8 cellular contexts compared by ENCODE assay signal in genomic region chr5:10701567-10702039, GRCh38. TPM values are rescaled to one million over a fixed set of nuclear protein-coding genes. Genes with fewer than 3 reads are reported as not detected.
A peak's percentile ranks its signal among the peaks of the same experiment; 100 is the strongest.
DNase-seq lines count a peak whose midpoint lies in the region; ATAC-seq and TF ChIP-seq lines count a peak whose summit lies in the region.

No MANE protein-coding gene starts in this region.

- H3K9me3 ChIP-seq in mucosa of descending colon: no peaks in the 10 kb centered on the region

- DNase-seq in Calu3: peak; percentile 50
- peak; percentile 60 for DNase-seq in HFFc6
- DNase-seq in SK-MEL-5 (ENCODE audit: low read depth, low spot score): peak; percentile 77
- peak; percentile 69 for DNase-seq in endothelial cell (ENCODE audit: low spot score)
- DNase-seq in mucosa of descending colon: peak in 1 of 3 donors; percentile 70
- no peak for DNase-seq in GF-D8 (lab: John Stamatoyannopoulos, UW)

- H3K36me3 Mint-ChIP-seq in Calu3 (ENCODE audit: insufficient read depth, unreplicated experiment) (peaks cover 14% of the 10 kb centered on the region), HFFc6 (ENCODE audit: low read depth) (peaks cover 32% of the 10 kb centered on the region), endothelial cell (ENCODE audit: low read depth, unreplicated experiment) (peaks cover 21% of the 10 kb centered on the region)

- H3K27me3 Mint-ChIP-seq in Calu3 (ENCODE audit: unreplicated experiment) (no peaks in the 10 kb centered on the region), HFFc6 (ENCODE audit: insufficient read depth) (peaks cover 4% of the 10 kb centered on the region), endothelial cell (ENCODE audit: unreplicated experiment) (no peaks in the 10 kb centered on the region)

- H3K4me3 ChIP-seq in mucosa of descending colon: no peak overlapping the region

- BruUV-seq in Calu3 (replicated peaks; lab: Mats Ljungman, UMichigan): no TSS peak

- CTCF ChIA-PET in Calu3 (lab: Charles Lee): interaction anchor here (1.7 kb wide), 1 partner anchor 23 kb away, joined by 9 read pairs; no protein-coding TSS in a partner anchor

- H3K27ac Mint-ChIP-seq in Calu3 (ENCODE audit: unreplicated experiment): peak overlapping the region; percentile 79
- H3K27ac Mint-ChIP-seq in HFFc6: peak overlapping the region; percentile 99
- H3K27ac Mint-ChIP-seq in endothelial cell (ENCODE audit: unreplicated experiment): no peak overlapping the region

- H3K9me3 Mint-ChIP-seq in Calu3 (ENCODE audit: low read depth, unreplicated experiment) (no peaks in the 10 kb centered on the region), HFFc6 (no peaks in the 10 kb centered on the region), endothelial cell (ENCODE audit: unreplicated experiment) (no peaks in the 10 kb centered on the region)

- in situ Hi-C loops in SK-MEL-5 (cut with HindIII; ENCODE audit: low pct_unique_long_range_greater_than_20kb, low sequenced_read_pairs): no loop called here

- H3K36me3 ChIP-seq in mucosa of descending colon (ENCODE audit: low read depth): no peaks in the 10 kb centered on the region

- intact Hi-C loops in Calu3 (cut with micrococcal nuclease; ENCODE audit: unreplicated experiment) (loop anchor here (2.0 to 5.0 kb wide), 3 partner anchors 23 to 156 kb away; partner anchors contain the start of gene DAP), mucosa of descending colon (cut with DNase I, micrococcal nuclease) (no loop called here)

- H3K4me3 Mint-ChIP-seq in Calu3 (ENCODE audit: low read depth, unreplicated experiment) (peak overlapping the region; percentile 50), HFFc6 (peak overlapping the region; percentile 85), endothelial cell (ENCODE audit: unreplicated experiment) (no peak overlapping the region)

- peaks cover 19% of the 10 kb centered on the region for H3K4me1 ChIP-seq in mucosa of descending colon (ENCODE audit: low read depth)

- ATAC-seq in mucosa of descending colon: peak; percentile 30
- ATAC-seq in GM19455 (IDR thresholded peaks at IDR 0.05; ENCODE audit: unreplicated experiment): no peak
- ATAC-seq in GM18517 (IDR thresholded peaks at IDR 0.05; ENCODE audit: unreplicated experiment): no peak

- TF ChIP-seq CTCF in Calu3 (IDR thresholded peaks at IDR 0.05; ENCODE audit: unreplicated experiment): peak; percentile 83
- peak; percentile 91 for TF ChIP-seq CTCF in HFFc6 (IDR thresholded peaks at IDR 0.05)
- TF ChIP-seq CTCF in endothelial cell (IDR thresholded peaks at IDR 0.05; ENCODE audit: unreplicated experiment): peak; percentile 88
- TF ChIP-seq CTCF in mucosa of descending colon (IDR thresholded peaks at IDR 0.05): peak; percentile 46

- H3K4me1 Mint-ChIP-seq in Calu3 (ENCODE audit: low read depth, unreplicated experiment) (peaks cover 63% of the 10 kb centered on the region), HFFc6 (ENCODE audit: low read depth) (peaks cover 91% of the 10 kb centered on the region), endothelial cell (ENCODE audit: unreplicated experiment) (peaks cover 70% of the 10 kb centered on the region)

RNA-seq across cellular contexts. Expression of gene DAP, which starts 59.4 kb away (rescaled TPM):
- total RNA-seq in Calu3 (2022) (138 and 141 TPM in 2 replicates), endothelial cell (ENCODE audit: unreplicated experiment) (231 TPM), mucosa of descending colon (100 to 1,000 TPM in 2 of 3 donors, 10 to 100 TPM in 1; 63.7 to 125 (median 109) TPM)
- total RNA-seq in HFFc6 (2021; fragmentation: NEBNext Ultra II Directional; extraction: Animal tissue kit (Norgen Biotek cat#: 25700)): 100 to 1,000 TPM; 255 to 357 (median 285) TPM
- 17.1 and 17.6 TPM in 2 replicates for total RNA-seq in SK-MEL-5 (2014; rRNA removed; shearing (Covaris generic))
- polyA plus RNA-seq in SK-MEL-5 (2015; cell fraction: cytosol; rRNA removed): 131 and 141 TPM in 2 replicates
- polyA plus RNA-seq in SK-MEL-5 (2015; cell fraction: nucleus; rRNA removed): 23.2 and 25.0 TPM in 2 replicates
